In the genomic region with DNA sequence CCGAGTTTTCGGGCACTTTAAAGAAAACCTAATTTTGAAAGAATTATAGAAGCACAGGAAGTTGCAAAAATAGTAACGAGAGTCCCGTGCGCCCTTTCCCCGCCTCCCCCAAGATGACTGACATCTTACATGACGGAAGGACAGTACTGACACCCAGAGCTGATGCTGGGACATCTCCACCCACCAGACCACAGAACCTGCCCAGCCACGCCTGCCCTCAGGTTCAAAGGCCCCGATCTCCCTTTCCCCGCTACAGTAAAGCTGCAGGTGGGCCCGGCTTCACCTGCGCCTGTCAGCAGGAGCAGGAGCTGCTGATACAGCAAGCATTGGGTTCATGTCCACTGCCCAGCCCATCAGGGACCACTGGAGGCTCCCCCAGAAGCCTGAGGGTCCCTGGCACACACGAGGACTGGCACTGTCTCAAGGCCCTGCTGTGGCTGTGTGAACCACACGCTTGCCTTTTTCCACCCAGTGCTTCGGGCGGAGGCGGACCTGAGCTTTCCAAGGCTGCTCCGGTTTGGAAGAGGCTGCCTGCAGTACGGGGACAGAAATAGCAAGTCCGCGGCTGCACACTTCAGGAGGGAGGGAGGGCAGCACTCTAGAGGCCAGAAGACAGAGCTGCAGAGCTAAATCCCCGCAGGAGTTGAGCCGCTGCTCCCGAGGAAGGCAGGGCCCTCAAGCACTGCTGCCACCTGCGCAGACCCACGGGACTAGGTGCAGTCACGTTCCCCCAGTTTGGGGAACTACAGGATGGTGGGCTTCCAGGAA, we compare ENCODE assay signal across 7 cellular contexts. TPM values are rescaled to one million over a fixed set of nuclear protein-coding genes. Genes with fewer than 3 reads are reported as not detected.
DNase-seq lines count a peak whose midpoint lies in the region; TF ChIP-seq lines count a peak whose summit lies in the region.

No MANE protein-coding gene starts in this region.

- peak; percentile 91 for DNase-seq in GM20000 (ENCODE audit: low spot score)
- peak; percentile 37 for DNase-seq in Jurkat, Clone E6-1 (ENCODE audit: low read depth, low spot score)
- peak; percentile 24 to 25 for DNase-seq in activated T-helper 1 cell treated with anti-CD3 and anti-CD28 coated beads, Interleukin-2, amount 50 U/mL, for 16 hours (ENCODE audit: low read depth in 1 of 2, low spot score in 1 of 2)
- no peak for DNase-seq in DMS 273 (lab: John Stamatoyannopoulos, UW; ENCODE audit: unreplicated experiment)
- DNase-seq in COR-L47 (lab: John Stamatoyannopoulos, UW): no peak
- DNase-seq in NCI-H1105 (lab: John Stamatoyannopoulos, UW): no peak

- H3K9me3 ChIP-seq in neutrophil: no peaks in the 10 kb centered on the region

- peaks cover 20 to 31% of the 10 kb centered on the region in 2 experiments for H3K4me1 ChIP-seq in neutrophil (ENCODE audit: control insufficient read depth in 1 of 2, insufficient read depth in 1 of 2, low read depth in 1 of 2, low read length in 1 of 2)

- H3K36me3 ChIP-seq in neutrophil: peaks cover 82% of the 10 kb centered on the region

- no peak for TF ChIP-seq CTCF in GM20000 (IDR thresholded peaks at IDR 0.05; ENCODE audit: extremely low read depth, missing control alignments)
- TF ChIP-seq CTCF in neutrophil (IDR thresholded peaks at IDR 0.05): no peak

- H3K27me3 ChIP-seq in neutrophil: no peaks in the 10 kb centered on the region

- no peak overlapping the region for H3K4me3 ChIP-seq in Jurkat, Clone E6-1 (ENCODE audit: low read length)
- peak overlapping the region; percentile 14 to 15 for H3K4me3 ChIP-seq in neutrophil (ENCODE audit: low read depth in 1 of 2, low read length in 1 of 2)

- H3K27ac ChIP-seq in neutrophil: peak overlapping the region; percentile 80

RNA-seq across cellular contexts. Expression of a gene that starts 8.7 kb away (rescaled TPM):
- polyA plus RNA-seq in Jurkat, Clone E6-1 (2012; ENCODE audit: insufficient read depth, insufficient read length): 198 TPM

RNA-seq across cellular contexts. Expression of a gene that starts 38.2 kb away (rescaled TPM):
- polyA plus RNA-seq in Jurkat, Clone E6-1 (2012; ENCODE audit: insufficient read depth, insufficient read length): 1.0 TPM

RNA-seq across cellular contexts. Expression of a gene that starts 48.5 kb away (rescaled TPM):
- polyA plus RNA-seq in Jurkat, Clone E6-1 (2012; ENCODE audit: insufficient read depth, insufficient read length): 8.6 TPM

Comparison
In these comparisons a context has a peak if more than half of its experiments do, and no peak if none do; other contexts are left out.
1. DNase-seq: peak in GM20000 (single experiment), Jurkat, Clone E6-1 (single experiment) and activated T-helper 1 cell treated with anti-CD3 and anti-CD28 coated beads, Interleukin-2, amount 50 U/mL, for 16 hours (2 of 2); none in DMS 273 (single experiment), COR-L47 (single experiment) and NCI-H1105 (single experiment).